Comparison of ENCODE assay signal across 30 cellular contexts in genomic region chr3:3906171-3906570, GRCh38.
"Had no signal": no experiment of that assay in that cellular context is flagged by ENCODE, and none has a peak within 500 bp of the region (broad histone marks: within the 10 kb centered on the region; RNA-seq: fewer than 3 reads in every experiment).

No MANE protein-coding gene starts in this region.

- FAIRE-seq: colon had no signal

- H3K9me3 ChIP-seq: adrenal gland, body of pancreas, esophagus muscularis mucosa, gastrocnemius medialis, heart left ventricle had no signal

- DNase-seq: activated B cell treated with CpG ODN at 0.5 μM for 24 hours; activated CD4-positive, alpha-beta T cell treated with anti-CD3 and anti-CD28 coated beads for 48 hours; activated CD4-positive, alpha-beta T cell treated with anti-CD3 and anti-CD28 coated beads, Interleukin-2, amount 50 U/mL, for 1 hour; activated CD4-positive, alpha-beta T cell treated with anti-CD3 and anti-CD28 coated beads, Interleukin-2, amount 50 U/mL, for 48 hours; activated CD8-positive, alpha-beta memory T cell treated with anti-CD3 and anti-CD28 coated beads for 24 hours; activated CD8-positive, alpha-beta T cell treated with anti-CD3 and anti-CD28 coated beads for 36 hours; activated effector memory CD4-positive, alpha-beta T cell treated with anti-CD3 and anti-CD28 coated beads, Interleukin-2, amount 50 U/mL, for 16 hours; activated naive CD4-positive, alpha-beta T cell treated with anti-CD3 and anti-CD28 coated beads for 36 hours; activated naive CD8-positive, alpha-beta T cell treated with anti-CD3 and anti-CD28 coated beads for 36 hours; activated naive CD8-positive, alpha-beta T cell treated with anti-CD3 and anti-CD28 coated beads, Interleukin-2, amount 50 U/mL, for 24 hours; activated T-cell treated with anti-CD3 and anti-CD28 coated beads, Interleukin-2, amount 50 U/mL, for 4 hours; adrenal gland; amygdala; aorta; body of pancreas; caudate nucleus; cortex of kidney; dermis blood vessel endothelial cell; effector CD4-positive, alpha-beta T cell; effector memory CD8-positive, alpha-beta T cell; erythroblast; foreskin keratinocyte; gastrocnemius medialis; glutamatergic neuron; heart left ventricle; T1000; WERI-Rb-1 had no signal

- H3K4me3 ChIP-seq: adrenal gland, body of pancreas, esophagus muscularis mucosa, gastrocnemius medialis, heart left ventricle had no signal

- H3K27me3 ChIP-seq: adrenal gland, body of pancreas, esophagus muscularis mucosa, foreskin keratinocyte, gastrocnemius medialis, heart left ventricle had no signal

- H3K36me3 ChIP-seq: adrenal gland, esophagus muscularis mucosa, gastrocnemius medialis, heart left ventricle, WERI-Rb-1 had no signal

- H3K27ac ChIP-seq: adrenal gland, body of pancreas, esophagus muscularis mucosa, foreskin keratinocyte, gastrocnemius medialis, heart left ventricle, WERI-Rb-1 had no signal

- ATAC-seq: activated CD4-positive, CD25-positive, alpha-beta regulatory T cell treated with anti-CD3 and anti-CD28 coated beads, Interleukin-2, amount 50 U/mL, for 24 hours; activated CD8-positive, alpha-beta T cell treated with anti-CD3 and anti-CD28 coated beads for 36 hours; activated naive CD8-positive, alpha-beta T cell treated with anti-CD3 and anti-CD28 coated beads, Interleukin-2, amount 50 U/mL, for 24 hours; activated T-cell treated with anti-CD3 and anti-CD28 coated beads, Interleukin-2, amount 50 U/mL, for 4 hours; body of pancreas; effector memory CD8-positive, alpha-beta T cell; foreskin keratinocyte; gastrocnemius medialis; heart left ventricle had no signal

- H3K4me1 ChIP-seq: adrenal gland, body of pancreas, esophagus muscularis mucosa, foreskin keratinocyte, gastrocnemius medialis, heart left ventricle had no signal
